ENCODE assay signal across 8 cellular contexts in the genomic region with DNA sequence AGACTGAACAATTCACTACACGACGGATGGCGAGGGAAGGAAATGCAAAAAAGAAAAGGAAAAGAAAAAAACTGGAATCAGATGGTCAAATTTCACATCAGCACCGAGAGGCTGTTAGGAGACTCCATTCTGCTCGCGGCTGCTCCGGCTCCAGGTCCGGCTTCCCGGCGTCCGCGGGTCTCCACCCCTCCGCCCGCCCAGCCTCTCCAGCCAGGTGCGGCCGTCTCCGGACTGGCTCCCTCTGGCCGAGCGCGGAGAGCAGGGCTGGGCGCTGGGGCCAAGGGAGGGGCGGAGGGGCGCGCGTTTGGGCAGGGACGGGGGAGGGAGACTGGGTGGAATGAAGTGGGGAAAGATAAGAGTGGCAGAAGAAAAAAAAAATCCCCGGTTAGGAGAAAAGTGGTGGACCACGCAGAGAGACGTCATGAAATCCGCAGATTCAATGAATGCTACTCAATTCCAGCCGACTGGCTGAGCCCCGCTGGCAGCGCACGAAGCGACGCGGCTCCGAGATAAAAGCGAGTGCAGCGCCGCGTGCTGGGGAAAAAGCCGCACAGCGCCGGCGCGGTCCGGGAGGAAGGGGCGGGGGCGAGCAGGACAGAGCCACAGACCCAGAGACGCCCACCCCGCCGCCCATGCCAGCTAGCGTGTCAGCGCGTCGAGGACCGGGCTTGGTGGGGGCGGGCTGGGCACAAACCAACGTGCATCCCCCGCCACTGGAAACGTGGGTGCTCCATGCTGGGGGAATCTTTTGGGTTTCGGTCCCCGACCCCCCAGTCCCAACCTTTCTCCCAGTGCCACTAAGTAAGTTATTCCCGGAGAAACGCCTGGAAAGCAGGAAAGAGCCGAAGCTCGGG. TPM values are rescaled to one million over a fixed set of nuclear protein-coding genes. Genes with fewer than 3 reads are reported as not detected.
DNase-seq lines count a peak whose midpoint lies in the region; ATAC-seq and TF ChIP-seq lines count a peak whose summit lies in the region.

A gene with protein sequence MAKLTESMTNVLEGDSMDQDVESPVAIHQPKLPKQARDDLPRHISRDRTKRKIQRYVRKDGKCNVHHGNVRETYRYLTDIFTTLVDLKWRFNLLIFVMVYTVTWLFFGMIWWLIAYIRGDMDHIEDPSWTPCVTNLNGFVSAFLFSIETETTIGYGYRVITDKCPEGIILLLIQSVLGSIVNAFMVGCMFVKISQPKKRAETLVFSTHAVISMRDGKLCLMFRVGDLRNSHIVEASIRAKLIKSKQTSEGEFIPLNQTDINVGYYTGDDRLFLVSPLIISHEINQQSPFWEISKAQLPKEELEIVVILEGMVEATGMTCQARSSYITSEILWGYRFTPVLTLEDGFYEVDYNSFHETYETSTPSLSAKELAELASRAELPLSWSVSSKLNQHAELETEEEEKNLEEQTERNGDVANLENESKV (minus strand): TSS at position 517 of the 854 bp plus-strand sequence. CDS start 75,775 bp downstream, outside the sequence.

- no peak within 1 kb of the TSS for H3K56ac ChIP-seq in IMR-90 (ENCODE audit: extremely low read depth, insufficient read depth, low read length)

- H3K27ac ChIP-seq in C4-2B (no peak within 1 kb of the TSS), IMR-90 (ENCODE audit: insufficient read depth, low read length) (no peak within 1 kb of the TSS; the same call in 1 of the 2 replicates)

- no peaks in the 10 kb centered on the region for H3K79me1 ChIP-seq in IMR-90 (ENCODE audit: low read depth in 1 of 2, low read length in 2 of 2)

- H2AFZ ChIP-seq in IMR-90 (replicated peaks; ENCODE audit: low read length, poor library complexity) = peak within 1 kb of the TSS; percentile 86

- intact Hi-C loops in IMR-90 (cut with micrococcal nuclease) = loop anchor here (1.0 to 2.0 kb wide), 4 partner anchors 61 to 440 kb away; no protein-coding TSS in a partner anchor
- intact Hi-C loops in posterior cingulate gyrus (cut with DNase I) = loop anchor here (5.0 kb wide), 1 partner anchor 204 kb away; no protein-coding TSS in a partner anchor

- peaks cover 37% of the 10 kb centered on the region for H3K27me3 ChIP-seq in IMR-90 (ENCODE audit: control insufficient read depth, insufficient read depth, low read length)

- H4K8ac ChIP-seq in IMR-90 (ENCODE audit: low read depth in 2 of 2, low read length in 2 of 2) = no peak within 1 kb of the TSS

- in situ Hi-C loops in IMR-90 (cut with MboI; ENCODE audit: low sequenced_read_pairs) = loop anchor here (10.0 kb wide), 1 partner anchor 201 kb away; no protein-coding TSS in a partner anchor

- TF ChIP-seq RAD21 in IMR-90 (IDR thresholded peaks at IDR 0.05; ENCODE audit: low read length) = peak; percentile 90

- no peak within 1 kb of the TSS for H2AK5ac ChIP-seq in IMR-90 (ENCODE audit: low read depth, low read length)

- H3K4me1 ChIP-seq in IMR-90 (ENCODE audit: control insufficient read depth, insufficient read depth, low read length) = peaks cover 6% of the 10 kb centered on the region

- TF ChIP-seq CTCF in C4-2B (conservative IDR thresholded peaks at IDR 0.05) (peak; percentile 64), IMR-90 (conservative IDR thresholded peaks at IDR 0.05; ENCODE audit: low read depth, low read length) (peak; percentile 91)

- no peaks in the 10 kb centered on the region for H3K9me1 ChIP-seq in IMR-90 (ENCODE audit: insufficient read depth, low read length)

- peak; percentile 89 for ATAC-seq in IMR-90 (ENCODE audit: low read depth)
- no peak for ATAC-seq in HG02840 (IDR thresholded peaks at IDR 0.05; ENCODE audit: low FRiP score, unreplicated experiment)
- no peak for ATAC-seq in HG02870 (IDR thresholded peaks at IDR 0.05; ENCODE audit: unreplicated experiment)

- no peak within 1 kb of the TSS for H3K14ac ChIP-seq in IMR-90 (replicated peaks; ENCODE audit: low read depth, low read length)

- 0 out of 3 replicates have a peak within 1 kb of the TSS, but pooled peaks have one; percentile 21 for H2BK15ac ChIP-seq in IMR-90 (ENCODE audit: low read depth, low read length)

- no peaks in the 10 kb centered on the region for H3K36me3 ChIP-seq in IMR-90 (ENCODE audit: control insufficient read depth, insufficient read depth, low read length)

- H3K9ac ChIP-seq in IMR-90 (ENCODE audit: low read depth, low read length) = no peak within 1 kb of the TSS; the same call in 1 of the 2 replicates

- WGBS in IMR-90 (ENCODE audit: extremely low coverage in 2 of 2, insufficient read length in 1 of 2), 2 experiments = 0% methylated on average over 23 of the region's 68 CpGs; no CpG with 5 or more reads in 1 of the 2 experiments

- peak within 1 kb of the TSS; percentile 14 for H3K4me3 ChIP-seq in IMR-90 (ENCODE audit: insufficient read depth, low read depth, low read length)

- no peak within 1 kb of the TSS for H3K18ac ChIP-seq in IMR-90 (ENCODE audit: low read depth, low read length)

- POLR2A ChIA-PET in IMR-90 (lab: Charles Lee; ENCODE audit: unreplicated experiment) = interaction anchor here (0.6 kb wide), 1 partner anchor 422 kb away, joined by 3 read pairs; no protein-coding TSS in a partner anchor

- H3K23ac ChIP-seq in IMR-90 (ENCODE audit: low read depth, low read length) = peak within 1 kb of the TSS; percentile 40; the same call in 1 of the 2 replicates

- H4K91ac ChIP-seq in IMR-90 (ENCODE audit: insufficient read depth, low read depth, low read length) = peak within 1 kb of the TSS; percentile 37; the same call in 1 of the 2 replicates

- peak within 1 kb of the TSS; percentile 90 for H3K4me2 ChIP-seq in IMR-90 (ENCODE audit: low read depth, low read length)

- no peak within 1 kb of the TSS for H4K5ac ChIP-seq in IMR-90 (ENCODE audit: low read depth, low read length)

- H4K20me1 ChIP-seq in IMR-90 (ENCODE audit: insufficient read depth, low read length) = no peaks in the 10 kb centered on the region; the same call in 1 of the 2 replicates

- peak within 1 kb of the TSS; percentile 63 for H2BK120ac ChIP-seq in IMR-90 (ENCODE audit: low read depth, low read length)

- no peak within 1 kb of the TSS for H2BK20ac ChIP-seq in IMR-90 (ENCODE audit: low read depth, low read length)

- no TSS peak for BruUV-seq in IMR-90 (replicated peaks; lab: Mats Ljungman, UMichigan)

- DNase-seq in IMR-90 (peak; percentile 52), SW480 (ENCODE audit: low spot score) (peak; percentile 36), globus pallidus (ENCODE audit: low spot score) (peak; percentile 3), posterior cingulate gyrus (peak; percentile 24 to 96 (median 66))
- DNase-seq in activated CD8-positive, alpha-beta memory T cell treated with anti-CD3 and anti-CD28 coated beads for 24 hours = no peak

- TF ChIP-seq POLR2A in IMR-90 (IDR thresholded peaks at IDR 0.05; ENCODE audit: low read depth, low read length) = no peak

- dilution Hi-C loops in IMR-90 (cut with HindIII; ENCODE audit: low sequenced_read_pairs, unreplicated experiment) = no loop called here

- H2BK5ac ChIP-seq in IMR-90 (ENCODE audit: low read depth, low read length, poor library complexity, severe bottlenecking) = no peak within 1 kb of the TSS

- no peak within 1 kb of the TSS for H3K4ac ChIP-seq in IMR-90 (ENCODE audit: low read depth, low read length)

- peak within 1 kb of the TSS; percentile 60 for H2AK9ac ChIP-seq in IMR-90 (replicated peaks; ENCODE audit: low read depth, low read length, poor library complexity)

- CTCF ChIA-PET in IMR-90 (lab: Yijun Ruan, JAX) = interaction anchor here (0.7 to 2.2 kb wide), 4 partner anchors 157 to 208 kb away, joined by 3 to 7 read pairs (median 6); no protein-coding TSS in a partner anchor

- no peaks in the 10 kb centered on the region for H3K9me3 ChIP-seq in IMR-90 (ENCODE audit: control insufficient read depth, insufficient read depth, low read length)

TF ChIP-seq in IMR-90, 13 proteins besides CTCF, POLR2A, EP300 and RAD21:
- TF ChIP-seq MXI1 (IDR thresholded peaks at IDR 0.05; ENCODE audit: borderline replicate concordance, low read depth, low read length) (no peak), MAFK (IDR thresholded peaks at IDR 0.05; ENCODE audit: low read depth, low read length) (no peak), BHLHE40 (IDR thresholded peaks at IDR 0.05; ENCODE audit: low read depth, low read length) (no peak), RFX5 (IDR thresholded peaks at IDR 0.05; ENCODE audit: low read depth, low read length) (no peak), RCOR1 (IDR thresholded peaks at IDR 0.05; ENCODE audit: insufficient replicate concordance, low read length) (no peak), CEBPB (IDR thresholded peaks at IDR 0.05; ENCODE audit: low read depth, low read length) (no peak), SMC3 (IDR thresholded peaks at IDR 0.05; ENCODE audit: low read depth, low read length) (peak; percentile 89), MAZ (IDR thresholded peaks at IDR 0.05; ENCODE audit: borderline replicate concordance, low read depth, low read length) (peak; percentile 41; the same call in 1 of the 2 replicates), FOS (IDR thresholded peaks at IDR 0.05; ENCODE audit: low read depth, low read length) (no peak)

RNA-seq across cellular contexts. Expression of the gene that starts here (rescaled TPM):
- total RNA-seq in IMR-90 (2012; rRNA removed) = under 0.01 TPM in 2 replicates
- polyA plus RNA-seq in IMR-90 (2012; rRNA removed) = 0.02 and 0.04 TPM in 2 replicates
- polyA plus RNA-seq in IMR-90 (2012; cell fraction: cytosol; rRNA removed) = 0.01 TPM in 1 of 2 replicates, not detected in the other
- polyA plus RNA-seq in IMR-90 (2012; cell fraction: nucleus; rRNA removed; ENCODE audit: low replicate concordance) = under 0.01 and 0.02 TPM in 2 replicates

Comparison
In these comparisons a context has a peak if more than half of its experiments do, and no peak if none do; other contexts are left out.
1. Peak in DNase-seq, ATAC-seq, H3K4me3 ChIP-seq and H3K4me2 ChIP-seq in IMR-90; RNA of the gene not detected or under 1 TPM.